ENCODE assay signal across 5 cellular contexts in genomic region chr12:100238801-100239200, GRCh38.
"Had no signal": no experiment of that assay in that cellular context is flagged by ENCODE, and none has a peak within 500 bp of the region (broad histone marks: within the 10 kb centered on the region; RNA-seq: fewer than 3 reads in every experiment).

No MANE protein-coding gene starts in this region.

- FAIRE-seq: HTR-8/SVneo, K562 had no signal

- H3K4me3 ChIP-seq: K562 had no signal

- H3K27ac ChIP-seq: HL-60 had no signal

- DNase-seq: IMR-90, KBM-7 had no signal

- ATAC-seq: K562 had no signal
